ENCODE assay signal across 1 cellular context in the genomic region with DNA sequence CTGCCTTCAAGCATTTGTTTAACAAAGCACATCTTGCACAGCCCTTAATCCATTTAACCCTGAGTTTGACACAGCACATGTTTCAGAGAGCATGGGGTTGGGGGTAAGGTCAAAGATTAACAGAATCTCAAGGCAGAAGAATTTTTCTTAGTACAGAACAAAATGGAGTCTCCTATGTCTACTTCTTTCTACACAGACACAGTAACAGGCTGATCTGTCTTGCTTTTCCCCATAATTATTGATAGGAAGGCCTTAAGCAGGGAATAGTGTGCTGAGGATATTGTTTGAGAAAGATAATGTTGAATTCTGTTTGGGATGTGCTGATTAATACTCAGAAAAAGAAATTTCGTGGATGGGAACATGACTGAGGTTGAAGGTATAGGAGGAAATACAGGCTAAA.
A peak's percentile ranks its signal among the peaks of the same experiment; 100 is the strongest.
TF ChIP-seq lines count a peak whose summit lies in the region.
"Not testable (repeated sequence)": the region's sequence is repeated elsewhere in the genome, so short reads cannot be mapped to it uniquely, and the experiment has no call there.

No MANE protein-coding gene starts in this region.

TF ChIP-seq in K562, 482 proteins besides CTCF, POLR2A, EP300 and RAD21:
- peak; percentile 85 for TF ChIP-seq CREB3 (tag; conservative IDR thresholded peaks at IDR 0.05; ENCODE audit: low read depth)
- TF ChIP-seq, protein P1, sequence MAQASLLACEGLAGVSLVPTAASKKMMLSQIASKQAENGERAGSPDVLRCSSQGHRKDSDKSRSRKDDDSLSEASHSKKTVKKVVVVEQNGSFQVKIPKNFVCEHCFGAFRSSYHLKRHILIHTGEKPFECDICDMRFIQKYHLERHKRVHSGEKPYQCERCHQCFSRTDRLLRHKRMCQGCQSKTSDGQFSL (CRISPR knock-in tag; IDR thresholded peaks at IDR 0.05) = not testable (repeated sequence)
- TF ChIP-seq, protein P1 (tag; IDR thresholded peaks at IDR 0.05) = peak in 1 of 2 experiments; percentile 84; a peak in 2 of 4 replicates
- TF ChIP-seq, protein P2, sequence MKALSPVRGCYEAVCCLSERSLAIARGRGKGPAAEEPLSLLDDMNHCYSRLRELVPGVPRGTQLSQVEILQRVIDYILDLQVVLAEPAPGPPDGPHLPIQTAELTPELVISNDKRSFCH (CRISPR knock-in tag; IDR thresholded peaks at IDR 0.05) = not testable (repeated sequence)
- TF ChIP-seq, protein P2 (tag; IDR thresholded peaks at IDR 0.05) = peak; percentile 80; the same call in 1 of the 2 replicates
- TF ChIP-seq PTRF (tag; IDR thresholded peaks at IDR 0.05) = peak; percentile 71; the same call in 1 of the 2 replicates
- 0 out of 2 replicates have a peak, but pooled peaks have one; percentile 44 for TF ChIP-seq ZNF583 (CRISPR knock-in tag; IDR thresholded peaks at IDR 0.05)
- TF ChIP-seq GTF2A2 (tag; IDR thresholded peaks at IDR 0.05) = peak; percentile 64
- TF ChIP-seq, protein P3, sequence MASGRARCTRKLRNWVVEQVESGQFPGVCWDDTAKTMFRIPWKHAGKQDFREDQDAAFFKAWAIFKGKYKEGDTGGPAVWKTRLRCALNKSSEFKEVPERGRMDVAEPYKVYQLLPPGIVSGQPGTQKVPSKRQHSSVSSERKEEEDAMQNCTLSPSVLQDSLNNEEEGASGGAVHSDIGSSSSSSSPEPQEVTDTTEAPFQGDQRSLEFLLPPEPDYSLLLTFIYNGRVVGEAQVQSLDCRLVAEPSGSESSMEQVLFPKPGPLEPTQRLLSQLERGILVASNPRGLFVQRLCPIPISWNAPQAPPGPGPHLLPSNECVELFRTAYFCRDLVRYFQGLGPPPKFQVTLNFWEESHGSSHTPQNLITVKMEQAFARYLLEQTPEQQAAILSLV (tag; IDR thresholded peaks at IDR 0.05) = peak; percentile 67; the same call in 1 of the 2 replicates
- peak; percentile 29; the same call in 1 of the 2 replicates for TF ChIP-seq ZNF398 (CRISPR knock-in tag; IDR thresholded peaks at IDR 0.05)
- peak; percentile 67; the same call in 1 of the 2 replicates for TF ChIP-seq HSF4 (CRISPR knock-in tag; IDR thresholded peaks at IDR 0.05; ENCODE audit: borderline replicate concordance)
- peak; percentile 62; the same call in 1 of the 2 replicates for TF ChIP-seq ZBTB9 (CRISPR knock-in tag; IDR thresholded peaks at IDR 0.05)
- peak; percentile 60 for TF ChIP-seq CXXC5 (CRISPR knock-in tag; IDR thresholded peaks at IDR 0.05)
- TF ChIP-seq NR2C1 (IDR thresholded peaks at IDR 0.05); NR4A1 (CRISPR knock-in tag; IDR thresholded peaks at IDR 0.05): not testable (repeated sequence)
- peak; percentile 40; the same call in 1 of the 2 replicates for TF ChIP-seq NR2C1 (tag; IDR thresholded peaks at IDR 0.05)
- 0 out of 2 replicates have a peak, but pooled peaks have one; percentile 59 for TF ChIP-seq DDX20 (tag; IDR thresholded peaks at IDR 0.05; ENCODE audit: low read depth)
- TF ChIP-seq MEF2D (tag; conservative IDR thresholded peaks at IDR 0.05; ENCODE audit: low read depth) = peak; percentile 66
- TF ChIP-seq SMAD4 (CRISPR knock-in tag; conservative IDR thresholded peaks at IDR 0.05) = peak; percentile 64
- peak; percentile 84 for TF ChIP-seq PTTG1 (tag; IDR thresholded peaks at IDR 0.05; ENCODE audit: low read depth)
- TF ChIP-seq NR4A1 (tag; IDR thresholded peaks at IDR 0.05) = peak; percentile 91
- peak; percentile 92 for TF ChIP-seq ZNF592 (IDR thresholded peaks at IDR 0.05)
- TF ChIP-seq DMBX1 (CRISPR knock-in tag; IDR thresholded peaks at IDR 0.05; ENCODE audit: borderline replicate concordance) = peak; percentile 84
- TF ChIP-seq ZNF668 (CRISPR knock-in tag; IDR thresholded peaks at IDR 0.05) = 0 out of 2 replicates have a peak, but pooled peaks have one; percentile 51
- peak; percentile 70; the same call in 1 of the 2 replicates for TF ChIP-seq HINFP (tag; conservative IDR thresholded peaks at IDR 0.05; ENCODE audit: low read depth)
TF ChIP-seq in K562: peak in this region for 21; not testable (repeated sequence) for 461.
